Comparison of ENCODE assay signal across 9 cellular contexts in the genomic region with DNA sequence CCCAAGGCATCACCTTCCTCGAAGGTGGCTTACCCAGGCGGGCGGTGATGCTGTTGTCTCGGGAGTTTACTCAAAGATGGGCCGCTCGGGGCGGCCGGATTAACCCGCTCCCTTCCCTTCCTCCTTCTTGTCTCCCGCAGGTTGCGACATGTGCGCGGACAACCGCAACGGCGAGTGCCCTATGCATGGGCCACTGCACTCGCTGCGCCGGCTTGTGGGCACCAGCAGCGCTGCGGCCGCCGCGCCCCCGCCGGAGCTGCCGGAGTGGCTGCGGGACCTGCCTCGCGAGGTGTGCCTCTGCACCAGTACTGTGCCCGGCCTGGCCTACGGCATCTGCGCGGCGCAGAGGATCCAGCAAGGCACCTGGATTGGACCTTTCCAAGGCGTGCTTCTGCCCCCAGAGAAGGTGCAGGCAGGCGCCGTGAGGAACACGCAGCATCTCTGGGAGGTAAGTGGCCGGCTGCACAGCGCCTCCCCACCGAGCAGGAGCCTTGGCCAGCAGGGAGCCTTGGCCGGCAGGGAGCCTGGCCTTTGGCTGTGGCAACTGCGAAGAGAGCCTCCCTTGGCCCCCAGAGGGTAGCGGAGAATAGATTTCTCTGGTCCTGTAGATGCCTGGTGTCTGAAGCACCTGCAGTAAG. TPM values are rescaled to one million over a fixed set of nuclear protein-coding genes. Genes with fewer than 3 reads are reported as not detected.
DNase-seq lines count a peak whose midpoint lies in the region; ATAC-seq and TF ChIP-seq lines count a peak whose summit lies in the region.
"Had no signal": no experiment of that assay in that cellular context is flagged by ENCODE, and none has a peak within 500 bp of the region (broad histone marks: within the 10 kb centered on the region; RNA-seq: fewer than 3 reads in every experiment).

No MANE protein-coding gene starts in this region.

- no peaks in the 10 kb centered on the region for H3K36me3 ChIP-seq in iPS DF 6.9 (ENCODE audit: control insufficient read depth, insufficient read depth, low read length)
- no peaks in the 10 kb centered on the region for H3K36me3 ChIP-seq in skeletal muscle satellite cell (ENCODE audit: insufficient read depth, low read length)
- H3K36me3 ChIP-seq: SJSA1 had no signal

- H3K36me3 Mint-ChIP-seq in HFFc6 (ENCODE audit: low read depth), result 0 out of 2 replicates have a peak, but pooled peaks cover 2% of the 10 kb centered on the region

- no peak overlapping the region for H3K27ac ChIP-seq in iPS DF 6.9 (ENCODE audit: low read length)
- H3K27ac ChIP-seq: SJSA1 had no signal

- ATAC-seq in HG02870 (IDR thresholded peaks at IDR 0.05; ENCODE audit: unreplicated experiment) (no peak), HG02571 (IDR thresholded peaks at IDR 0.05; ENCODE audit: unreplicated experiment) (no peak)

- peak overlapping the region; percentile 83; the same call in 1 of the 2 replicates for H3K4me3 Mint-ChIP-seq in HFFc6

- H3K4me1 Mint-ChIP-seq in HFFc6 (ENCODE audit: low read depth), result peaks cover 6% of the 10 kb centered on the region; the same call in 1 of the 2 replicates

- H3K27ac Mint-ChIP-seq in HFFc6, result no peak overlapping the region

- DNase-seq in HFFc6 (no peak), amniotic epithelial cell (ENCODE audit: low read depth) (peak; percentile 34), iPS DF 6.9 (ENCODE audit: low read depth, low spot score) (no peak), amygdala (lab: John Stamatoyannopoulos, UW) (no peak), DMS 273 treated with DMSO at 0.1 percent for 48 hours (lab: John Stamatoyannopoulos, UW) (no peak)

- H3K4me3 ChIP-seq in iPS DF 6.9 (ENCODE audit: low read length), result peak overlapping the region; percentile 27; the same call in 1 of the 2 replicates
- H3K4me3 ChIP-seq in skeletal muscle satellite cell (ENCODE audit: low read length), result peak overlapping the region; percentile 63
- H3K4me3 ChIP-seq: SJSA1 had no signal

- TF ChIP-seq CTCF in HFFc6 (IDR thresholded peaks at IDR 0.05), result no peak

- peaks cover 10% of the 10 kb centered on the region for H3K27me3 Mint-ChIP-seq in HFFc6 (ENCODE audit: insufficient read depth)

- WGBS in iPS DF 6.9 (ENCODE audit: insufficient coverage, insufficient read length), result no CpG with 5 or more reads among the region's 45 CpGs

- H3K4me2 ChIP-seq in skeletal muscle satellite cell (ENCODE audit: low read length), result peak overlapping the region; percentile 86

- H3K9ac ChIP-seq in skeletal muscle satellite cell (ENCODE audit: low read depth, low read length), result no peak overlapping the region

- no peaks in the 10 kb centered on the region for H3K9me3 Mint-ChIP-seq in HFFc6

- no peaks in the 10 kb centered on the region for H3K9me3 ChIP-seq in iPS DF 6.9 (ENCODE audit: control insufficient read depth, insufficient read depth, low read length)
- no peaks in the 10 kb centered on the region for H3K9me3 ChIP-seq in skeletal muscle satellite cell (replicated peaks; ENCODE audit: low read length)
- H3K9me3 ChIP-seq: SJSA1 had no signal

- H3K27me3 ChIP-seq in iPS DF 6.9 (ENCODE audit: control insufficient read depth, insufficient read depth, low read length), result peaks cover 63% of the 10 kb centered on the region
- H3K27me3 ChIP-seq in skeletal muscle satellite cell (ENCODE audit: control insufficient read depth, insufficient read depth, low read length), result peaks cover 67% of the 10 kb centered on the region
- H3K27me3 ChIP-seq: SJSA1 had no signal

- H3K4me1 ChIP-seq in iPS DF 6.9 (ENCODE audit: control insufficient read depth, insufficient read depth, low read length) (no peaks in the 10 kb centered on the region), skeletal muscle satellite cell (ENCODE audit: control insufficient read depth, insufficient read depth, low read length) (peaks cover 15% of the 10 kb centered on the region)
- H3K4me1 ChIP-seq: SJSA1 had no signal

RNA-seq across cellular contexts. Expression of gene PRDM6, which starts 10.6 kb away (rescaled TPM):
- total RNA-seq in HFFc6 (2021; fragmentation: NEBNext Ultra II Directional; extraction: Animal tissue kit (Norgen Biotek cat#: 25700)), result under 1 TPM; 0.10 to 0.85 (median 0.28) TPM
- total RNA-seq in skeletal muscle satellite cell (2012; rRNA removed), result under 0.01 TPM in 2 replicates
